Comparison of ENCODE assay signal across 8 cellular contexts in the genomic region with DNA sequence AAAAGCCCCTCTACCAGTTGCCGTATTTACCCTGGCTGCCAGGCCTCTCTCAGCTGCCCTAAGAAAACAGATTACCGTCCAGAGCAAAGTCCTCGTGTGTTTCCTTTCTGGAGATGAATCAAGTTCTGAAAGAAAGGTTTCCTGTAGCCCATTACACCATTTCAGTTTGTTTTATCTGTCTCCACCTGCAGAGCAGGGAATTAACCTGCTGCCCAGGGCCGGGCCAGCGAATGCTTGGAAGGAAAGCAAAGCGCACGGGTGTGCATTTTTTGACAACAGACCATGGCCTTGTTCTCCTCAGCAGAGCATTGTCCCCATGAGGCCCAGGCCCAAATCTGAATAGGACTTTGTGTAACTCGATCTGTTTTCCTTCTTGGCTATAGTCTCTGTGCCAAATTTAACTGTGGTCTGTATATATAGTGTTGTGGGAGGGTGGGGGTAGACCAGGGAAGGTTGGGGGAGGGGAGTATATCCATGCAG.
DNase-seq lines count a peak whose midpoint lies in the region; ATAC-seq, FAIRE-seq and TF ChIP-seq lines count a peak whose summit lies in the region.
"Not testable (repeated sequence)": the region's sequence is repeated elsewhere in the genome, so short reads cannot be mapped to it uniquely, and the experiment has no call there.

No MANE protein-coding gene starts in this region.

- BruUV-seq in HepG2 (replicated peaks; lab: Mats Ljungman, UMichigan), result not testable (repeated sequence)

- not testable (repeated sequence) for H3K27ac ChIP-seq in Karpas-422 (ENCODE audit: low read length); HepG2 (ENCODE audit: extremely low read length, insufficient read depth, low read length); transverse colon

- in situ Hi-C loops in HepG2 (cut with HindIII; ENCODE audit: extremely low pct_ligation_motif_present, low pct_unique_long_range_greater_than_20kb); transverse colon (cut with MboI; ENCODE audit: low pct_ligation_motif_present in 1 of 4, low pct_unique_long_range_greater_than_20kb in 1 of 4, low sequenced_read_pairs in 3 of 4): not testable (repeated sequence)

- not testable (repeated sequence) for H3K4me2 ChIP-seq in Karpas-422 (ENCODE audit: low read depth, low read length, poor library complexity, severe bottlenecking)
- H3K4me2 ChIP-seq in HepG2 (ENCODE audit: low read depth, low read length), result 0 out of 2 replicates have a peak overlapping the region, but pooled peaks have one; percentile 36

- not testable (repeated sequence) for H2AFZ ChIP-seq in Karpas-422 (ENCODE audit: low read length); HepG2 (ENCODE audit: low read length)

- not testable (repeated sequence) for H3K9me3 ChIP-seq in Karpas-422 (ENCODE audit: low read length); HepG2 (ENCODE audit: low read length); transverse colon

- TF ChIP-seq EP300 in HepG2 (IDR thresholded peaks at IDR 0.05; ENCODE audit: low read depth in 2 of 2, low read length in 2 of 2); HepG2 (CRISPR knock-in tag; IDR thresholded peaks at IDR 0.05; ENCODE audit: borderline replicate concordance); transverse colon (IDR thresholded peaks at IDR 0.05; ENCODE audit: low read depth): not testable (repeated sequence)

- H3K27me3 Mint-ChIP-seq in activated CD4-positive, alpha-beta T cell treated with anti-CD3 and anti-CD28 coated beads, Interleukin-2, amount 10 ng/mL, durations not matched to agents 24 days and 14 days, result not testable (repeated sequence)

- H3K4me1 ChIP-seq in Karpas-422 (ENCODE audit: low read length); transverse colon: not testable (repeated sequence)
- H3K4me1 ChIP-seq in HepG2 (ENCODE audit: insufficient read depth, low read length), result peaks cover 29% of the 10 kb centered on the region

- not testable (repeated sequence) for TF ChIP-seq CTCF in choroid plexus epithelial cell (conservative IDR thresholded peaks at IDR 0.05; ENCODE audit: low read depth, low read length); HepG2 (CRISPR knock-in tag; IDR thresholded peaks at IDR 0.05); transverse colon (IDR thresholded peaks at IDR 0.05)

- H3K36me3 Mint-ChIP-seq in activated CD4-positive, alpha-beta T cell treated with anti-CD3 and anti-CD28 coated beads, Interleukin-2, amount 10 ng/mL, durations not matched to agents 24 days and 14 days (ENCODE audit: low read depth), result not testable (repeated sequence)

- H3K4me3 Mint-ChIP-seq in activated CD4-positive, alpha-beta T cell treated with anti-CD3 and anti-CD28 coated beads, Interleukin-2, amount 10 ng/mL, durations not matched to agents 24 days and 14 days, result not testable (repeated sequence)

- POLR2A ChIA-PET in HepG2 (lab: Yijun Ruan, JAX), result not testable (repeated sequence)

- TF ChIP-seq POLR2A in HepG2 (IDR thresholded peaks at IDR 0.05; ENCODE audit: insufficient read depth in 1 of 2, low read depth in 2 of 2, low read length in 2 of 2); transverse colon (IDR thresholded peaks at IDR 0.05): not testable (repeated sequence)

- not testable (repeated sequence) for H3K27me3 ChIP-seq in Karpas-422 (ENCODE audit: low read length); HepG2 (ENCODE audit: control insufficient read depth in 1 of 2, insufficient read depth in 2 of 2, low read length in 2 of 2); transverse colon

- peak overlapping the region; percentile 53 for H3K27ac Mint-ChIP-seq in activated CD4-positive, alpha-beta T cell treated with anti-CD3 and anti-CD28 coated beads, Interleukin-2, amount 10 ng/mL, durations not matched to agents 24 days and 14 days

- H3K9ac ChIP-seq in Karpas-422 (ENCODE audit: low read length); HepG2 (ENCODE audit: insufficient read depth, low read depth, low read length): not testable (repeated sequence)

- CTCF ChIA-PET in HepG2 (lab: Yijun Ruan, JAX; ENCODE audit: low intra/inter-chr PET ratio, low total read pairs), result not testable (repeated sequence)

- not testable (repeated sequence) for H3K9me2 ChIP-seq in Karpas-422 (replicated peaks; ENCODE audit: insufficient read depth, low read length)

- not testable (repeated sequence) for H3K9me3 Mint-ChIP-seq in activated CD4-positive, alpha-beta T cell treated with anti-CD3 and anti-CD28 coated beads, Interleukin-2, amount 10 ng/mL, durations not matched to agents 24 days and 14 days

- peaks cover 15% of the 10 kb centered on the region for H3K4me1 Mint-ChIP-seq in activated CD4-positive, alpha-beta T cell treated with anti-CD3 and anti-CD28 coated beads, Interleukin-2, amount 10 ng/mL, durations not matched to agents 24 days and 14 days

- H3K79me2 ChIP-seq in Karpas-422 (ENCODE audit: low read length); HepG2 (ENCODE audit: insufficient read depth, low read length): not testable (repeated sequence)

- not testable (repeated sequence) for H4K20me1 ChIP-seq in Karpas-422 (ENCODE audit: insufficient read depth, low read depth, low read length); HepG2 (ENCODE audit: insufficient read depth, low read length)

- H3K36me3 ChIP-seq in Karpas-422 (ENCODE audit: insufficient read depth, low read length); HepG2 (replicated peaks in 1 of 2; ENCODE audit: control insufficient read depth in 1 of 2, insufficient read depth in 2 of 2, low read length in 2 of 2); transverse colon: not testable (repeated sequence)

- ATAC-seq in Right ventricle myocardium superior (ENCODE audit: poor library complexity) (peak; percentile 74), left ventricle myocardium superior (peak; percentile 82), HepG2 (peak; percentile 66), sciatic nerve (peak; percentile 89)

- not testable (repeated sequence) for H3K4me3 ChIP-seq in Karpas-422 (ENCODE audit: low read length); choroid plexus epithelial cell (ENCODE audit: low read depth, low read length); HepG2 (replicated peaks in 1 of 3; ENCODE audit: insufficient read depth in 1 of 3, low read depth in 2 of 3, low read length in 3 of 3); transverse colon

- TF ChIP-seq RAD21 in HepG2 (CRISPR knock-in tag; IDR thresholded peaks at IDR 0.05), result not testable (repeated sequence)

- intact Hi-C loops in activated CD4-positive, alpha-beta T cell treated with anti-CD3 and anti-CD28 coated beads, Interleukin-2, amount 10 ng/mL, durations not matched to agents 24 days and 14 days (cut with micrococcal nuclease); Right ventricle myocardium superior (cut with DNase I); left ventricle myocardium superior (cut with micrococcal nuclease); HepG2 (cut with micrococcal nuclease; ENCODE audit: unreplicated experiment); sciatic nerve (cut with DNase I); transverse colon (cut with DNase I; ENCODE audit: low total_unique reads): not testable (repeated sequence)

- WGBS in HepG2 (ENCODE audit: low lambda C conversion rate), result no CpG with 5 or more reads among the region's 8 CpGs
- no CpG with 5 or more reads among the region's 8 CpGs for WGBS in transverse colon (ENCODE audit: low coverage in 1 of 2), 2 donors

- peak; percentile 93 for FAIRE-seq in HepG2 (lab: Jason Lieb, UNC)

- DNase-seq in Karpas-422 (peak; percentile 26), choroid plexus epithelial cell (ENCODE audit: low read depth) (peak; percentile 13), left ventricle myocardium superior (peak; percentile 28), HepG2 (ENCODE audit: low spot score) (peak; percentile 16), transverse colon (peak; percentile 15)
- peak; percentile 47 for DNase-seq in activated CD4-positive, alpha-beta T cell treated with anti-CD3 and anti-CD28 coated beads, Interleukin-2, amount 10 ng/mL, durations not matched to agents 24 days and 14 days
- not testable (repeated sequence) for DNase-seq in Right ventricle myocardium superior; sciatic nerve (ENCODE audit: low spot score)
